In genomic region chr17:67491678-67492019, GRCh38 we compare ENCODE assay signal across 13 cellular contexts.
A peak's percentile ranks its signal among the peaks of the same experiment; 100 is the strongest.
DNase-seq lines count a peak whose midpoint lies in the region; ATAC-seq, FAIRE-seq and TF ChIP-seq lines count a peak whose summit lies in the region.
"Had no signal": no experiment of that assay in that cellular context is flagged by ENCODE, and none has a peak within 500 bp of the region (broad histone marks: within the 10 kb centered on the region; RNA-seq: fewer than 3 reads in every experiment).

No MANE protein-coding gene starts in this region.

- H4K5ac ChIP-seq in H1 (ENCODE audit: insufficient read length, low read depth, low read length), result no peak overlapping the region

- no peaks in the 10 kb centered on the region for H3K27me3 ChIP-seq in ACC112 (ENCODE audit: insufficient read depth, low read length)
- H3K27me3 ChIP-seq in HCT116 (ENCODE audit: insufficient read depth, low read length), result no peaks in the 10 kb centered on the region
- no peaks in the 10 kb centered on the region for H3K27me3 ChIP-seq in H1 (replicated peaks in 1 of 4; ENCODE audit: control insufficient read depth in 3 of 4, extremely low read depth in 1 of 4, insufficient read depth in 3 of 4, low read length in 3 of 4)
- no peaks in the 10 kb centered on the region for H3K27me3 ChIP-seq in parathyroid adenoma (ENCODE audit: control insufficient read depth, insufficient read depth, low read length)
- H3K27me3 ChIP-seq: ovary had no signal

- H2AK5ac ChIP-seq in H1 (ENCODE audit: low read depth, low read length), result no peak overlapping the region

- H3K4me1 ChIP-seq in ACC112 (ENCODE audit: control insufficient read depth, insufficient read depth, low read length, unreplicated experiment) (peaks cover 54% of the 10 kb centered on the region), HCT116 (ENCODE audit: control insufficient read depth in 1 of 2, insufficient read depth in 2 of 2, low read length in 2 of 2) (peaks cover 18 to 22% of the 10 kb centered on the region in 2 experiments), H1 (replicated peaks in 1 of 4; ENCODE audit: control insufficient read depth in 3 of 4, insufficient read depth in 4 of 4, low read length in 3 of 4) (peaks cover 7 to 17% (median 11%) of the 10 kb centered on the region in 4 experiments), parathyroid adenoma (peaks cover 5% of the 10 kb centered on the region)

- no peak overlapping the region for H3K4me3 Mint-ChIP-seq in Calu3 (ENCODE audit: low read depth, unreplicated experiment)
- H3K4me3 Mint-ChIP-seq: CD14-positive monocyte had no signal

- H4K20me1 ChIP-seq in HCT116 (ENCODE audit: insufficient read depth) (no peaks in the 10 kb centered on the region), H1 (replicated peaks in 1 of 2; ENCODE audit: control insufficient read depth in 1 of 2, insufficient read depth in 2 of 2, low read length in 2 of 2) (no peaks in the 10 kb centered on the region)

- no peaks in the 10 kb centered on the region for H3K4me1 Mint-ChIP-seq in Calu3 (ENCODE audit: low read depth, unreplicated experiment)

- no peaks in the 10 kb centered on the region for H3K36me3 Mint-ChIP-seq in Calu3 (ENCODE audit: insufficient read depth, unreplicated experiment)

- no peak overlapping the region for H4K8ac ChIP-seq in H1 (ENCODE audit: extremely low read depth, insufficient read depth, low read length)

- no peaks in the 10 kb centered on the region for H3K9me2 ChIP-seq in HCT116 (ENCODE audit: insufficient read depth)

- no peak overlapping the region for H3K56ac ChIP-seq in H1 (replicated peaks; ENCODE audit: insufficient read length, low read depth, low read length)

- TF ChIP-seq POLR2A in HCT116 (IDR thresholded peaks at IDR 0.05; ENCODE audit: borderline replicate concordance, extremely low read depth, insufficient read depth, insufficient read length) (no peak), H1 (IDR thresholded peaks at IDR 0.05; ENCODE audit: control extremely low read depth in 1 of 2, low read depth in 2 of 2, low read length in 2 of 2) (no peak), H54 (IDR thresholded peaks at IDR 0.05; ENCODE audit: low read depth, low read length) (no peak)

- H3K79me1 ChIP-seq in H1 (ENCODE audit: low read depth, low read length), result peaks cover 5% of the 10 kb centered on the region

- no peak overlapping the region for H4K91ac ChIP-seq in H1 (replicated peaks; ENCODE audit: insufficient read length, low read length)

- CTCF ChIA-PET in HCT116 (lab: Charles Lee) (interaction anchor here (1.9 kb wide), 1 partner anchor 16 kb away, joined by 9 read pairs; no protein-coding TSS in a partner anchor), H1 (lab: Charles Lee; ENCODE audit: partially characterized antibody) (interaction anchor here (1.1 to 1.4 kb wide), 3 partner anchors 10 to 25 kb away, joined by 3 to 4 read pairs (median 3); no protein-coding TSS in a partner anchor), Calu3 (lab: Charles Lee) (no interaction called here)

- DNase-seq in HCT116 (ENCODE audit: low read depth, low spot score), result no peak
- no peak for DNase-seq in H1 (ENCODE audit: low read depth in 1 of 2, low spot score in 2 of 2)
- no peak for DNase-seq in Calu3
- no peak for DNase-seq in GM10266 (ENCODE audit: extremely low spot score)
- DNase-seq in ACHN, result no peak
- no peak for DNase-seq in H54 (ENCODE audit: insufficient read length, low spot score)
- DNase-seq: activated naive CD4-positive, alpha-beta T cell treated with anti-CD3 and anti-CD28 coated beads, Interleukin-2, amount 50 U/mL, for 16 hours; NCI-H1694 treated with DMSO at 0.1 percent for 48 hours had no signal

- 0 out of 2 replicates have a peak overlapping the region, but pooled peaks have one; percentile 34 for H3K9ac ChIP-seq in HCT116 (ENCODE audit: low read length)
- H3K9ac ChIP-seq in H1 (replicated peaks in 1 of 4; ENCODE audit: extremely low read depth in 1 of 4, low read depth in 3 of 4, low read length in 3 of 4), result no peak overlapping the region
- H3K9ac ChIP-seq in parathyroid adenoma, result no peak overlapping the region

- no peak for TF ChIP-seq EP300 in H1 (IDR thresholded peaks at IDR 0.05; ENCODE audit: borderline replicate concordance in 1 of 2, low read depth in 2 of 2, low read length in 2 of 2)

- TF ChIP-seq CTCF in HCT116 (IDR thresholded peaks at IDR 0.05 in 2 of 3, conservative IDR thresholded peaks at IDR 0.05 in 1 of 3; ENCODE audit: borderline replicate concordance in 1 of 3, insufficient read depth in 1 of 3, low read depth in 2 of 3, low read length in 2 of 3) (no peak), H1 (IDR thresholded peaks at IDR 0.05; ENCODE audit: control extremely low read depth in 1 of 3, insufficient read depth in 1 of 3, low read depth in 1 of 3, low read length in 3 of 3) (no peak), parathyroid adenoma (IDR thresholded peaks at IDR 0.05) (no peak), Calu3 (IDR thresholded peaks at IDR 0.05; ENCODE audit: unreplicated experiment) (no peak), GM10266 (IDR thresholded peaks at IDR 0.05; ENCODE audit: control insufficient read depth, insufficient read depth, low read depth, missing control alignments) (no peak)

- H2BK12ac ChIP-seq in H1 (ENCODE audit: low read depth, low read length), result peak overlapping the region; percentile 35; the same call in 1 of the 2 replicates

- H3K27ac ChIP-seq in ACC112 (ENCODE audit: low read depth, low read length) (peak overlapping the region; percentile 99), HCT116 (ENCODE audit: low read depth, low read length) (no peak overlapping the region), H1 (ENCODE audit: low read depth, low read length) (no peak overlapping the region), parathyroid adenoma (peak overlapping the region; percentile 71)
- H3K27ac ChIP-seq: ovary had no signal

- H3K79me2 ChIP-seq in ACC112 (ENCODE audit: control insufficient read depth, insufficient read depth, low read length, unreplicated experiment) (no peaks in the 10 kb centered on the region), HCT116 (ENCODE audit: insufficient read depth, low read length) (peaks cover 16% of the 10 kb centered on the region; the same call in 1 of the 2 replicates), H1 (ENCODE audit: control insufficient read depth in 1 of 2, insufficient read depth in 2 of 2, low read length in 2 of 2) (peaks cover 3 to 67% of the 10 kb centered on the region in 2 experiments; a peak in 2 of 4 replicates), parathyroid adenoma (no peaks in the 10 kb centered on the region)

- H2BK5ac ChIP-seq in H1 (ENCODE audit: low read depth, low read length), result 0 out of 2 replicates have a peak overlapping the region, but pooled peaks have one; percentile 48

- RAD21 ChIA-PET in HCT116 (lab: Charles Lee; ENCODE audit: low non-redundant PET in 1 of 2, low total read pairs in 2 of 2, uncharacterized antibody in 2 of 2, unreplicated experiment in 2 of 2), result no interaction called here

- FAIRE-seq in H1 (lab: Jason Lieb, UNC) (no peak), H54 (lab: Jason Lieb, UNC) (no peak)
- FAIRE-seq: GM12892 had no signal

- in situ Hi-C loops in ACHN (cut with HindIII; ENCODE audit: low pct_ligation_motif_present, low pct_unique_long_range_greater_than_20kb, low sequenced_read_pairs), result no loop called here

- no peaks in the 10 kb centered on the region for H3K9me3 Mint-ChIP-seq in Calu3 (ENCODE audit: low read depth, unreplicated experiment)

- no peak overlapping the region; the same call in 1 of the 2 replicates for H2BK15ac ChIP-seq in H1 (ENCODE audit: low read length)

- no TSS peak for BruUV-seq in HCT116 (replicated peaks; lab: Mats Ljungman, UMichigan)
- BruUV-seq in Calu3 (replicated peaks; lab: Mats Ljungman, UMichigan), result no TSS peak

- peak overlapping the region; percentile 90; the same call in 1 of the 2 replicates for H2BK20ac ChIP-seq in H1 (ENCODE audit: low read length)

- H3K9me3 ChIP-seq in HCT116 (ENCODE audit: control insufficient read depth in 1 of 2, insufficient read depth in 1 of 2, low read depth in 1 of 2, low read length in 2 of 2) (no peaks in the 10 kb centered on the region), H1 (ENCODE audit: insufficient read depth in 2 of 2, low read depth in 1 of 2, low read length in 1 of 2) (no peaks in the 10 kb centered on the region), parathyroid adenoma (ENCODE audit: control insufficient read depth, low read length) (no peaks in the 10 kb centered on the region)
- H3K9me3 ChIP-seq: ovary had no signal

- peak overlapping the region; percentile 80 for H3K4me2 ChIP-seq in HCT116 (ENCODE audit: low read length)
- no peak overlapping the region for H3K4me2 ChIP-seq in H1 (ENCODE audit: insufficient read depth in 1 of 2, low read depth in 2 of 2, low read length in 2 of 2)
- no peak overlapping the region for H3K4me2 ChIP-seq in parathyroid adenoma (ENCODE audit: low read length)

- POLR2A ChIA-PET in HCT116 (lab: Charles Lee) (no interaction called here), H1 (lab: Charles Lee; ENCODE audit: partially characterized antibody) (interaction anchor here (1.5 kb wide), 1 partner anchor 18 kb away, joined by 4 read pairs; no protein-coding TSS in a partner anchor)

- no peak overlapping the region for H3K18ac ChIP-seq in H1 (ENCODE audit: extremely low read depth, low read length)

- H3K27me3 Mint-ChIP-seq in Calu3 (ENCODE audit: unreplicated experiment), result peaks cover 8% of the 10 kb centered on the region

- no peaks in the 10 kb centered on the region; the same call in 1 of the 2 replicates for H3K23me2 ChIP-seq in H1 (ENCODE audit: low read depth, low read length)

- no peaks in the 10 kb centered on the region for H3K36me3 ChIP-seq in ACC112 (ENCODE audit: insufficient read depth, low read length)
- no peaks in the 10 kb centered on the region for H3K36me3 ChIP-seq in HCT116 (ENCODE audit: control insufficient read depth in 1 of 2, insufficient read depth in 2 of 2, low read length in 2 of 2)
- no peaks in the 10 kb centered on the region for H3K36me3 ChIP-seq in H1 (ENCODE audit: control insufficient read depth in 2 of 4, insufficient read depth in 4 of 4, low read length in 3 of 4)
- no peaks in the 10 kb centered on the region for H3K36me3 ChIP-seq in parathyroid adenoma (ENCODE audit: control insufficient read depth, insufficient read depth, low read length)
- H3K36me3 ChIP-seq: ovary had no signal

- H3K23ac ChIP-seq in H1 (ENCODE audit: insufficient read length), result no peak overlapping the region

- H2BK120ac ChIP-seq in H1 (replicated peaks; ENCODE audit: low read depth, low read length), result no peak overlapping the region

- H3K4ac ChIP-seq in H1 (replicated peaks; ENCODE audit: insufficient read length, low read depth, low read length), result no peak overlapping the region

- no peak overlapping the region for H3K27ac Mint-ChIP-seq in Calu3 (ENCODE audit: unreplicated experiment)

- intact Hi-C loops in HCT116 (cut with micrococcal nuclease), result no loop called here
- intact Hi-C loops in Calu3 (cut with micrococcal nuclease; ENCODE audit: unreplicated experiment), result no loop called here

- ATAC-seq in HCT116, result no peak

- no peak for TF ChIP-seq RAD21 in HCT116 (IDR thresholded peaks at IDR 0.05; ENCODE audit: low read depth)
- no peak for TF ChIP-seq RAD21 in H1 (IDR thresholded peaks at IDR 0.05 in 1 of 2, conservative IDR thresholded peaks at IDR 0.05 in 1 of 2; ENCODE audit: low read depth in 2 of 2, low read length in 2 of 2)

- H3K14ac ChIP-seq in H1 (ENCODE audit: insufficient read length), result no peak overlapping the region

- 0 out of 2 replicates have a peak overlapping the region, but pooled peaks have one; percentile 5 for H3K4me3 ChIP-seq in ACC112 (ENCODE audit: low read depth, low read length)
- H3K4me3 ChIP-seq in HCT116 (replicated peaks in 1 of 2; ENCODE audit: low read depth in 1 of 2, low read length in 2 of 2), result no peak overlapping the region; a peak in 1 of 4 replicates
- H3K4me3 ChIP-seq in H1 (ENCODE audit: extremely low read depth in 1 of 4, insufficient read depth in 2 of 4, low read depth in 3 of 4, low read length in 4 of 4), result no peak overlapping the region
- H3K4me3 ChIP-seq in parathyroid adenoma (ENCODE audit: low read depth, low read length), result no peak overlapping the region
- H3K4me3 ChIP-seq: ovary had no signal

- WGBS in H1 (ENCODE audit: extremely low coverage in 1 of 2, insufficient coverage in 1 of 2, insufficient read length in 1 of 2, insufficient replicate concordance in 2 of 2, low coverage in 1 of 2, low lambda C conversion rate in 2 of 2, missing lambda C conversion rate in 1 of 2), 2 experiments, result 92% methylated on average over 4 of the region's 4 CpGs; no CpG with 5 or more reads in 1 of the 2 experiments

- H2AFZ ChIP-seq in ACC112 (ENCODE audit: low read length, unreplicated experiment) (no peak overlapping the region), HCT116 (ENCODE audit: low read depth, low read length, poor library complexity, severe bottlenecking) (no peak overlapping the region), H1 (ENCODE audit: low read length) (no peak overlapping the region), parathyroid adenoma (peak overlapping the region; percentile 67)

Comparison
In these comparisons a context has a peak if more than half of its experiments do, and no peak if none do; other contexts are left out.
1. H3K27ac ChIP-seq: peak in ACC112 (single experiment) and parathyroid adenoma (single experiment); none in HCT116 (single experiment) and H1 (single experiment).